Comparison of ENCODE assay signal across 21 cellular contexts in the genomic region with DNA sequence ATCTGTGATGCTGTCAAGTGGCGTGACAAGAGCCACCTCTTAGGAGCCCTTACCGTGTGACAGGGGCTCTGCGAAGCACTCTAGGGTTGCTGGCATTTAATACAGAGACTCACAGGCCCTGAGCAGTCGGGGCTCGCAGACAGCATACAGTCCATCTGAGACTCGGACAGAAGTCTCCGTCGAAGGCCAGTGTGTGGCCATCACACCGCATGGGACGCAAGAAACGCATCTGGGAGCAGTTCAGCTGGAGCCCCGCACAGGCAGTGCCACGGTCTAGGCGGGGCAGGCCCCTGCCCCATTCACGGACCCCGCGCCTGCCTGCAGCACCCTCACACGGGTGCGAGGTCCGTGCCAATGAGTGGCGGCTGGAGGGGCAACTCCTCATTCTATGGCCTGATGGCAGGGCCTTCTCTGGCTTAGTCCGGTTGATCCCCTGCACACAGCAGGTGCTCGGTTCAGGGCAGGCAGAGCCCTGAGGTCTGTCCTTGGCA. TPM values are rescaled to one million over a fixed set of nuclear protein-coding genes. Genes with fewer than 3 reads are reported as not detected.
DNase-seq lines count a peak whose midpoint lies in the region; ATAC-seq and TF ChIP-seq lines count a peak whose summit lies in the region.
"Had no signal": no experiment of that assay in that cellular context is flagged by ENCODE, and none has a peak within 500 bp of the region (broad histone marks: within the 10 kb centered on the region; RNA-seq: fewer than 3 reads in every experiment).

No MANE protein-coding gene starts in this region.

- H3K4ac ChIP-seq in neuronal stem cell (ENCODE audit: low read length) = no peak overlapping the region

- intact Hi-C loops in activated CD4-positive, alpha-beta T cell treated with anti-CD3 and anti-CD28 coated beads for 36 hours (cut with DNase I, micrococcal nuclease) = no loop called here

- ATAC-seq in activated CD4-positive, alpha-beta T cell treated with anti-CD3 and anti-CD28 coated beads for 36 hours = no peak
- no peak for ATAC-seq in WTC11
- ATAC-seq: A549, HCT116 had no signal

- no peak overlapping the region for H2AFZ ChIP-seq in neuronal stem cell (ENCODE audit: low read length)
- H2AFZ ChIP-seq: GM23248 had no signal

- no peaks in the 10 kb centered on the region for H3K36me3 Mint-ChIP-seq in activated CD4-positive, alpha-beta T cell treated with anti-CD3 and anti-CD28 coated beads, Interleukin-2, amount 10 ng/mL, durations not matched to agents 7 days and 5 days (ENCODE audit: low read depth)
- H3K36me3 Mint-ChIP-seq in activated CD4-positive, alpha-beta T cell treated with anti-CD3 and anti-CD28 coated beads for 36 hours (ENCODE audit: low read depth) = peaks cover 10% of the 10 kb centered on the region
- H3K36me3 Mint-ChIP-seq in WTC11 = no peaks in the 10 kb centered on the region

- TF ChIP-seq CTCF in WTC11 (IDR thresholded peaks at IDR 0.05) = no peak

- no peaks in the 10 kb centered on the region for H3K9me3 Mint-ChIP-seq in activated CD4-positive, alpha-beta T cell treated with anti-CD3 and anti-CD28 coated beads, Interleukin-2, amount 10 ng/mL, durations not matched to agents 7 days and 5 days
- H3K9me3 Mint-ChIP-seq in activated CD4-positive, alpha-beta T cell treated with anti-CD3 and anti-CD28 coated beads for 36 hours (ENCODE audit: low read depth) = no peaks in the 10 kb centered on the region
- H3K9me3 Mint-ChIP-seq in WTC11 = no peaks in the 10 kb centered on the region
- H3K9me3 Mint-ChIP-seq: CD4-positive, alpha-beta T cell; CD8-positive, alpha-beta memory T cell had no signal

- H3K27ac Mint-ChIP-seq in activated CD4-positive, alpha-beta T cell treated with anti-CD3 and anti-CD28 coated beads, Interleukin-2, amount 10 ng/mL, durations not matched to agents 7 days and 5 days = peak overlapping the region; percentile 31
- no peak overlapping the region for H3K27ac Mint-ChIP-seq in activated CD4-positive, alpha-beta T cell treated with anti-CD3 and anti-CD28 coated beads for 36 hours
- peak overlapping the region; percentile 80; the same call in 1 of the 2 replicates for H3K27ac Mint-ChIP-seq in WTC11
- H3K27ac Mint-ChIP-seq: CD4-positive, alpha-beta T cell had no signal

- no peak overlapping the region for H3K4me3 Mint-ChIP-seq in activated CD4-positive, alpha-beta T cell treated with anti-CD3 and anti-CD28 coated beads, Interleukin-2, amount 10 ng/mL, durations not matched to agents 7 days and 5 days
- H3K4me3 Mint-ChIP-seq in activated CD4-positive, alpha-beta T cell treated with anti-CD3 and anti-CD28 coated beads for 36 hours = no peak overlapping the region
- H3K4me3 Mint-ChIP-seq in WTC11 = no peak overlapping the region
- H3K4me3 Mint-ChIP-seq: CD14-positive monocyte; CD4-positive, alpha-beta T cell; CD8-positive, alpha-beta memory T cell had no signal

- no peak overlapping the region for H2BK120ac ChIP-seq in neuronal stem cell (ENCODE audit: low read depth, low read length)

- H3K27ac ChIP-seq in neuronal stem cell (replicated peaks; ENCODE audit: low read length) = no peak overlapping the region
- H3K27ac ChIP-seq: A549; BLaER1 treated with 17β-estradiol and CSF1 and Interleukin-3, amounts not matched to agents 10 nM and 100 nM; GM23248 had no signal

- no peaks in the 10 kb centered on the region for H3K4me1 Mint-ChIP-seq in activated CD4-positive, alpha-beta T cell treated with anti-CD3 and anti-CD28 coated beads, Interleukin-2, amount 10 ng/mL, durations not matched to agents 7 days and 5 days
- H3K4me1 Mint-ChIP-seq in activated CD4-positive, alpha-beta T cell treated with anti-CD3 and anti-CD28 coated beads for 36 hours = no peaks in the 10 kb centered on the region
- H3K4me1 Mint-ChIP-seq in WTC11 = no peaks in the 10 kb centered on the region
- H3K4me1 Mint-ChIP-seq: CD14-positive monocyte; CD8-positive, alpha-beta memory T cell had no signal

- no peak overlapping the region for H3K4me3 ChIP-seq in neuronal stem cell (ENCODE audit: low read length in 2 of 2)
- H3K4me3 ChIP-seq: A549; BLaER1 treated with 17β-estradiol and CSF1 and Interleukin-3, amounts not matched to agents 10 nM and 100 nM; GM23248 had no signal

- no peak overlapping the region for H2BK15ac ChIP-seq in neuronal stem cell (ENCODE audit: low read length)

- H3K27me3 Mint-ChIP-seq in activated CD4-positive, alpha-beta T cell treated with anti-CD3 and anti-CD28 coated beads, Interleukin-2, amount 10 ng/mL, durations not matched to agents 7 days and 5 days = no peaks in the 10 kb centered on the region
- H3K27me3 Mint-ChIP-seq in activated CD4-positive, alpha-beta T cell treated with anti-CD3 and anti-CD28 coated beads for 36 hours = no peaks in the 10 kb centered on the region
- no peaks in the 10 kb centered on the region for H3K27me3 Mint-ChIP-seq in WTC11 (ENCODE audit: low read depth)
- H3K27me3 Mint-ChIP-seq: CD4-positive, alpha-beta T cell; CD8-positive, alpha-beta memory T cell had no signal

- CTCF ChIA-PET in activated CD4-positive, alpha-beta T cell treated with anti-CD3 and anti-CD28 coated beads, Interleukin-2, amount 10 ng/mL, durations not matched to agents 7 days and 5 days (lab: Charles Lee) = interaction anchor here (0.7 kb wide), 1 partner anchor 10 kb away, joined by 3 read pairs; no protein-coding TSS in a partner anchor
- CTCF ChIA-PET in activated CD4-positive, alpha-beta T cell treated with anti-CD3 and anti-CD28 coated beads for 36 hours (lab: Charles Lee) = no interaction called here
- CTCF ChIA-PET in WTC11 (lab: Charles Lee) = interaction anchor here (3.5 kb wide), 1 partner anchor 141 kb away, joined by 11 read pairs; no protein-coding TSS in a partner anchor

- H2BK12ac ChIP-seq in neuronal stem cell (ENCODE audit: low read length) = no peak overlapping the region

- H3K27me3 ChIP-seq in neuronal stem cell (ENCODE audit: control insufficient read depth in 3 of 3, insufficient read depth in 3 of 3, low read depth in 1 of 3, low read length in 3 of 3) = no peaks in the 10 kb centered on the region
- H3K27me3 ChIP-seq: BE2C had no signal

- POLR2A ChIA-PET in activated CD4-positive, alpha-beta T cell treated with anti-CD3 and anti-CD28 coated beads, Interleukin-2, amount 10 ng/mL, durations not matched to agents 7 days and 5 days (lab: Charles Lee) = no interaction called here
- POLR2A ChIA-PET in activated CD4-positive, alpha-beta T cell treated with anti-CD3 and anti-CD28 coated beads for 36 hours (lab: Charles Lee) = no interaction called here
- POLR2A ChIA-PET in WTC11 (lab: Charles Lee) = no interaction called here

- peak overlapping the region; percentile 74 for H4K8ac ChIP-seq in neuronal stem cell (ENCODE audit: low read depth, low read length)

- H2BK5ac ChIP-seq in neuronal stem cell (ENCODE audit: low read length) = no peak overlapping the region

- no peak overlapping the region for H3K9ac ChIP-seq in neuronal stem cell (ENCODE audit: low read depth, low read length, poor library complexity)
- H3K9ac ChIP-seq: BLaER1 treated with 17β-estradiol and CSF1 and Interleukin-3, amounts not matched to agents 10 nM and 100 nM; GM23248 had no signal

- H3K9me3 ChIP-seq in neuronal stem cell (replicated peaks in 1 of 2; ENCODE audit: control insufficient read depth in 2 of 2, insufficient read depth in 1 of 2, low read depth in 1 of 2, low read length in 2 of 2) = no peaks in the 10 kb centered on the region
- H3K9me3 ChIP-seq: A549; BE2C; BLaER1 treated with 17β-estradiol and CSF1 and Interleukin-3, amounts not matched to agents 10 nM and 100 nM had no signal

- no peak overlapping the region for H3K14ac ChIP-seq in neuronal stem cell (ENCODE audit: low read length)

- H3K4me1 ChIP-seq in neuronal stem cell (ENCODE audit: control insufficient read depth in 2 of 2, insufficient read depth in 1 of 2, low read depth in 1 of 2, low read length in 2 of 2) = no peaks in the 10 kb centered on the region
- H3K4me1 ChIP-seq: A549, BE2C had no signal

- peak overlapping the region; percentile 32 for H3K18ac ChIP-seq in neuronal stem cell (ENCODE audit: low read length)

- DNase-seq in activated CD4-positive, alpha-beta T cell treated with anti-CD3 and anti-CD28 coated beads, Interleukin-2, amount 10 ng/mL, durations not matched to agents 7 days and 5 days = no peak
- DNase-seq in activated CD4-positive, alpha-beta T cell treated with anti-CD3 and anti-CD28 coated beads for 36 hours = no peak
- DNase-seq in WTC11 (ENCODE audit: low spot score) = no peak
- no peak for DNase-seq in neuronal stem cell (ENCODE audit: low spot score)
- DNase-seq in stimulated activated CD4-positive, alpha-beta T cell treated with anti-CD3 and anti-CD28 coated beads, Interleukin-4, amount 100 ng/mL, for 1 hour = no peak
- DNase-seq in foreskin melanocyte = no peak
- DNase-seq in stimulated activated CD4-positive, alpha-beta T cell treated with anti-CD3 and anti-CD28 coated beads, Interleukin-1b, Interleukin-23, amount 100 ng/mL, for 48 hours = no peak
- DNase-seq: 8988T; ACHN; AML-193; BE2C; CD4-positive, alpha-beta T cell; CD8-positive, alpha-beta memory T cell; DMS 273 treated with DMSO at 0.1 percent for 48 hours; DND-41; GM23248; H7 had no signal

- no peak overlapping the region for H2AK5ac ChIP-seq in neuronal stem cell (ENCODE audit: low read depth, low read length)

- H3K79me1 ChIP-seq in neuronal stem cell (ENCODE audit: low read depth, low read length) = no peaks in the 10 kb centered on the region

- no CpG with 5 or more reads among the region's 23 CpGs for WGBS in neuronal stem cell (ENCODE audit: extremely low coverage in 2 of 2, insufficient read length in 2 of 2, insufficient replicate concordance in 1 of 2), 2 donors

- H4K91ac ChIP-seq in neuronal stem cell (ENCODE audit: low read depth, low read length, poor library complexity) = no peak overlapping the region

- H3K23ac ChIP-seq in neuronal stem cell (ENCODE audit: low read depth, low read length, poor library complexity) = no peak overlapping the region

- H3K4me2 ChIP-seq in neuronal stem cell (ENCODE audit: insufficient read depth, low read length, poor library complexity, severe bottlenecking) = no peak overlapping the region
- H3K4me2 ChIP-seq: A549; BLaER1 treated with 17β-estradiol and CSF1 and Interleukin-3, amounts not matched to agents 10 nM and 100 nM had no signal

- H3K36me3 ChIP-seq in neuronal stem cell (replicated peaks in 1 of 2; ENCODE audit: control insufficient read depth in 2 of 2, insufficient read depth in 2 of 2, low read length in 2 of 2) = peaks cover 6 to 61% of the 10 kb centered on the region in 2 donors

RNA-seq across cellular contexts. Expression of gene IQCE, which starts 33.6 kb away (rescaled TPM):
- total RNA-seq in activated CD4-positive, alpha-beta T cell treated with anti-CD3 and anti-CD28 coated beads, Interleukin-2, amount 10 ng/mL, durations not matched to agents 7 days and 5 days = 10 to 100 TPM; 13.8 to 15.5 TPM
- total RNA-seq in activated CD4-positive, alpha-beta T cell treated with anti-CD3 and anti-CD28 coated beads for 36 hours = 1 to 10 TPM; 7.2 to 8.4 TPM
- 4.4 to 4.7 TPM (median 4.6 TPM) in 3 replicates for total RNA-seq in WTC11 (2021)
- 10.4 TPM for polyA plus RNA-seq in neuronal stem cell (2013, experiment 1 of 2)
- 10.3 TPM for polyA plus RNA-seq in neuronal stem cell (2013, experiment 2 of 2)

RNA-seq across cellular contexts. Expression of gene BRAT1, which starts 37.1 kb away (rescaled TPM):
- 10 to 100 TPM; 40.0 to 43.9 TPM for total RNA-seq in activated CD4-positive, alpha-beta T cell treated with anti-CD3 and anti-CD28 coated beads, Interleukin-2, amount 10 ng/mL, durations not matched to agents 7 days and 5 days
- total RNA-seq in activated CD4-positive, alpha-beta T cell treated with anti-CD3 and anti-CD28 coated beads for 36 hours = 10 to 100 TPM; 34.7 to 35.9 TPM
- 44.0 to 50.0 TPM (median 46.1 TPM) in 3 replicates for total RNA-seq in WTC11 (2021)
- polyA plus RNA-seq in neuronal stem cell (2013, experiment 1 of 2) = 18.7 TPM
- polyA plus RNA-seq in neuronal stem cell (2013, experiment 2 of 2) = 18.1 TPM

RNA-seq across cellular contexts. Expression of gene TTYH3, which starts 39.4 kb away (rescaled TPM):
- total RNA-seq in activated CD4-positive, alpha-beta T cell treated with anti-CD3 and anti-CD28 coated beads, Interleukin-2, amount 10 ng/mL, durations not matched to agents 7 days and 5 days = 10 to 100 TPM; 17.2 to 19.7 TPM
- 10 to 100 TPM; 18.7 to 20.2 TPM for total RNA-seq in activated CD4-positive, alpha-beta T cell treated with anti-CD3 and anti-CD28 coated beads for 36 hours
- total RNA-seq in WTC11 (2021) = 178 to 190 TPM (median 181 TPM) in 3 replicates
- 136 TPM for polyA plus RNA-seq in neuronal stem cell (2013, experiment 1 of 2)
- polyA plus RNA-seq in neuronal stem cell (2013, experiment 2 of 2) = 133 TPM
